ENCODE assay signal across 1 cellular context in the genomic region with DNA sequence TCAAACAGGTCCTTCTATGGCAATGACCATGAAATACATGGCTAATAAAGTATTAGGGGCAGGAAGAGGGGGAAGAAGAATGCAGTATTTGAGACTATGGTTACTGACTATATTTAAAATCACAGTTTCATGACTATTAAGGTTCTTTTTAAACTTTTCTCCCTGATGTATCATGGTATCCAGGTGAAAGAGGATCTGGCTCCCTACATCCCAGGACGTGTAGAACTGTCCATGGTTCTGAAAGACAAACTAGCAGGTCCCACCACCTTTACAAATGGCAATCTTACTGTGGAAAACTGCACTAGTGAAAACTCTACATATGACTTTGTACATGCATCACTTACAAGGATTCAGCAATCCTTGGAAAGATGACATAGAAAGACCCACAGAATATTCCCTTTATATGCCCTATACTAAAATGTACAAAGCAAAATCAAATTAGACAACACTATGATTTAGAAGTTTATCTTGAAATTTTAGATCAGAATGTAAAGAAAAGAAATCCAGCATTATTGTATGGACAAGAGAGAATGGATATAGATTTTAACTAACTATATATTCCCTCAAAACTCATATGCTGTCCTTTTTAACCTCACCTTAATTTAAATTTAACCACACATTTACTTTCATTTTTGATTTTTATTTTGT.
TF ChIP-seq lines count a peak whose summit lies in the region.

No MANE protein-coding gene starts in this region.

TF ChIP-seq in HepG2, 621 proteins besides CTCF, POLR2A, EP300 and RAD21 (continued from another document and continues in another):
- TF ChIP-seq, protein P1, sequence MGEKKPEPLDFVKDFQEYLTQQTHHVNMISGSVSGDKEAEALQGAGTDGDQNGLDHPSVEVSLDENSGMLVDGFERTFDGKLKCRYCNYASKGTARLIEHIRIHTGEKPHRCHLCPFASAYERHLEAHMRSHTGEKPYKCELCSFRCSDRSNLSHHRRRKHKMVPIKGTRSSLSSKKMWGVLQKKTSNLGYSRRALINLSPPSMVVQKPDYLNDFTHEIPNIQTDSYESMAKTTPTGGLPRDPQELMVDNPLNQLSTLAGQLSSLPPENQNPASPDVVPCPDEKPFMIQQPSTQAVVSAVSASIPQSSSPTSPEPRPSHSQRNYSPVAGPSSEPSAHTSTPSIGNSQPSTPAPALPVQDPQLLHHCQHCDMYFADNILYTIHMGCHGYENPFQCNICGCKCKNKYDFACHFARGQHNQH (CRISPR knock-in tag; IDR thresholded peaks at IDR 0.05) = no peak
- no peak for TF ChIP-seq SMAD9 (CRISPR knock-in tag; IDR thresholded peaks at IDR 0.05)
- TF ChIP-seq TBP (CRISPR knock-in tag; IDR thresholded peaks at IDR 0.05) = no peak
- peak; percentile 62; the same call in 1 of the 2 replicates for TF ChIP-seq MXD4 (CRISPR knock-in tag; IDR thresholded peaks at IDR 0.05)
- TF ChIP-seq SALL1 (CRISPR knock-in tag; IDR thresholded peaks at IDR 0.05) = no peak; the same call in 1 of the 2 replicates
- TF ChIP-seq GATAD2A (CRISPR knock-in tag; IDR thresholded peaks at IDR 0.05) = peak; percentile 58
- TF ChIP-seq TARDBP (CRISPR knock-in tag; IDR thresholded peaks at IDR 0.05) = no peak
- TF ChIP-seq, protein P2, sequence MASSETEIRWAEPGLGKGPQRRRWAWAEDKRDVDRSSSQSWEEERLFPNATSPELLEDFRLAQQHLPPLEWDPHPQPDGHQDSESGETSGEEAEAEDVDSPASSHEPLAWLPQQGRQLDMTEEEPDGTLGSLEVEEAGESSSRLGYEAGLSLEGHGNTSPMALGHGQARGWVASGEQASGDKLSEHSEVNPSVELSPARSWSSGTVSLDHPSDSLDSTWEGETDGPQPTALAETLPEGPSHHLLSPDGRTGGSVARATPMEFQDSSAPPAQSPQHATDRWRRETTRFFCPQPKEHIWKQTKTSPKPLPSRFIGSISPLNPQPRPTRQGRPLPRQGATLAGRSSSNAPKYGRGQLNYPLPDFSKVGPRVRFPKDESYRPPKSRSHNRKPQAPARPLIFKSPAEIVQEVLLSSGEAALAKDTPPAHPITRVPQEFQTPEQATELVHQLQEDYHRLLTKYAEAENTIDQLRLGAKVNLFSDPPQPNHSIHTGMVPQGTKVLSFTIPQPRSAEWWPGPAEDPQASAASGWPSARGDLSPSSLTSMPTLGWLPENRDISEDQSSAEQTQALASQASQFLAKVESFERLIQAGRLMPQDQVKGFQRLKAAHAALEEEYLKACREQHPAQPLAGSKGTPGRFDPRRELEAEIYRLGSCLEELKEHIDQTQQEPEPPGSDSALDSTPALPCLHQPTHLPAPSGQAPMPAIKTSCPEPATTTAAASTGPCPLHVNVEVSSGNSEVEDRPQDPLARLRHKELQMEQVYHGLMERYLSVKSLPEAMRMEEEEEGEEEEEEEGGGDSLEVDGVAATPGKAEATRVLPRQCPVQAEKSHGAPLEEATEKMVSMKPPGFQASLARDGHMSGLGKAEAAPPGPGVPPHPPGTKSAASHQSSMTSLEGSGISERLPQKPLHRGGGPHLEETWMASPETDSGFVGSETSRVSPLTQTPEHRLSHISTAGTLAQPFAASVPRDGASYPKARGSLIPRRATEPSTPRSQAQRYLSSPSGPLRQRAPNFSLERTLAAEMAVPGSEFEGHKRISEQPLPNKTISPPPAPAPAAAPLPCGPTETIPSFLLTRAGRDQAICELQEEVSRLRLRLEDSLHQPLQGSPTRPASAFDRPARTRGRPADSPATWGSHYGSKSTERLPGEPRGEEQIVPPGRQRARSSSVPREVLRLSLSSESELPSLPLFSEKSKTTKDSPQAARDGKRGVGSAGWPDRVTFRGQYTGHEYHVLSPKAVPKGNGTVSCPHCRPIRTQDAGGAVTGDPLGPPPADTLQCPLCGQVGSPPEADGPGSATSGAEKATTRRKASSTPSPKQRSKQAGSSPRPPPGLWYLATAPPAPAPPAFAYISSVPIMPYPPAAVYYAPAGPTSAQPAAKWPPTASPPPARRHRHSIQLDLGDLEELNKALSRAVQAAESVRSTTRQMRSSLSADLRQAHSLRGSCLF (CRISPR knock-in tag; IDR thresholded peaks at IDR 0.05; ENCODE audit: borderline replicate concordance) = 0 out of 2 replicates have a peak, but pooled peaks have one; percentile 70
- no peak for TF ChIP-seq XRCC5 (optimal IDR thresholded peaks at IDR 0.05; ENCODE audit: low read length)
- no peak for TF ChIP-seq MTA3 (CRISPR knock-in tag; IDR thresholded peaks at IDR 0.05)
- TF ChIP-seq NONO (IDR thresholded peaks at IDR 0.05) = no peak
- no peak for TF ChIP-seq NONO (CRISPR knock-in tag; conservative IDR thresholded peaks at IDR 0.05)
- no peak for TF ChIP-seq KDM6A (CRISPR knock-in tag; IDR thresholded peaks at IDR 0.05; ENCODE audit: low read depth)
- TF ChIP-seq, protein P3, sequence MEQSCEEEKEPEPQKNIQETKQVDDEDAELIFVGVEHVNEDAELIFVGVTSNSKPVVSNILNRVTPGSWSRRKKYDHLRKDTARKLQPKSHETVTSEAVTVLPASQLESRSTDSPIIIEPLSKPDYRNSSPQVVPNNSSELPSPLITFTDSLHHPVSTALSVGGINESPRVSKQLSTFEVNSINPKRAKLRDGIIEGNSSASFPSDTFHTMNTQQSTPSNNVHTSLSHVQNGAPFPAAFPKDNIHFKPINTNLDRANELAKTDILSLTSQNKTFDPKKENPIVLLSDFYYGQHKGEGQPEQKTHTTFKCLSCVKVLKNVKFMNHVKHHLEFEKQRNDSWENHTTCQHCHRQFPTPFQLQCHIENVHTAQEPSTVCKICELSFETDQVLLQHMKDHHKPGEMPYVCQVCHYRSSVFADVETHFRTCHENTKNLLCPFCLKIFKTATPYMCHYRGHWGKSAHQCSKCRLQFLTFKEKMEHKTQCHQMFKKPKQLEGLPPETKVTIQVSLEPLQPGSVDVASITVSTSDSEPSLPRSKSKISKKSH (CRISPR knock-in tag; IDR thresholded peaks at IDR 0.05; ENCODE audit: borderline replicate concordance) = no peak
- TF ChIP-seq CREB1 (IDR thresholded peaks at IDR 0.05) = no peak
- TF ChIP-seq CREB1 (CRISPR knock-in tag; IDR thresholded peaks at IDR 0.05) = no peak
- TF ChIP-seq ZNF75D (CRISPR knock-in tag; IDR thresholded peaks at IDR 0.05; ENCODE audit: borderline replicate concordance) = no peak
- no peak for TF ChIP-seq ASH2L (IDR thresholded peaks at IDR 0.05; ENCODE audit: insufficient read length, low read depth, low read length)
- TF ChIP-seq, protein P4, sequence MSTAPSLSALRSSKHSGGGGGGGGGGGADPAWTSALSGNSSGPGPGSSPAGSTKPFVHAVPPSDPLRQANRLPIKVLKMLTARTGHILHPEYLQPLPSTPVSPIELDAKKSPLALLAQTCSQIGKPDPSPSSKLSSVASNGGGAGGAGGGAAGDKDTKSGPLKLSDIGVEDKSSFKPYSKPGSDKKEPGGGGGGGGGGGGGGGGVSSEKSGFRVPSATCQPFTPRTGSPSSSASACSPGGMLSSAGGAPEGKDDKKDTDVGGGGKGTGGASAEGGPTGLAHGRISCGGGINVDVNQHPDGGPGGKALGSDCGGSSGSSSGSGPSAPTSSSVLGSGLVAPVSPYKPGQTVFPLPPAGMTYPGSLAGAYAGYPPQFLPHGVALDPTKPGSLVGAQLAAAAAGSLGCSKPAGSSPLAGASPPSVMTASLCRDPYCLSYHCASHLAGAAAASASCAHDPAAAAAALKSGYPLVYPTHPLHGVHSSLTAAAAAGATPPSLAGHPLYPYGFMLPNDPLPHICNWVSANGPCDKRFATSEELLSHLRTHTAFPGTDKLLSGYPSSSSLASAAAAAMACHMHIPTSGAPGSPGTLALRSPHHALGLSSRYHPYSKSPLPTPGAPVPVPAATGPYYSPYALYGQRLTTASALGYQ (CRISPR knock-in tag; IDR thresholded peaks at IDR 0.05) = no peak
- TF ChIP-seq, protein P5, sequence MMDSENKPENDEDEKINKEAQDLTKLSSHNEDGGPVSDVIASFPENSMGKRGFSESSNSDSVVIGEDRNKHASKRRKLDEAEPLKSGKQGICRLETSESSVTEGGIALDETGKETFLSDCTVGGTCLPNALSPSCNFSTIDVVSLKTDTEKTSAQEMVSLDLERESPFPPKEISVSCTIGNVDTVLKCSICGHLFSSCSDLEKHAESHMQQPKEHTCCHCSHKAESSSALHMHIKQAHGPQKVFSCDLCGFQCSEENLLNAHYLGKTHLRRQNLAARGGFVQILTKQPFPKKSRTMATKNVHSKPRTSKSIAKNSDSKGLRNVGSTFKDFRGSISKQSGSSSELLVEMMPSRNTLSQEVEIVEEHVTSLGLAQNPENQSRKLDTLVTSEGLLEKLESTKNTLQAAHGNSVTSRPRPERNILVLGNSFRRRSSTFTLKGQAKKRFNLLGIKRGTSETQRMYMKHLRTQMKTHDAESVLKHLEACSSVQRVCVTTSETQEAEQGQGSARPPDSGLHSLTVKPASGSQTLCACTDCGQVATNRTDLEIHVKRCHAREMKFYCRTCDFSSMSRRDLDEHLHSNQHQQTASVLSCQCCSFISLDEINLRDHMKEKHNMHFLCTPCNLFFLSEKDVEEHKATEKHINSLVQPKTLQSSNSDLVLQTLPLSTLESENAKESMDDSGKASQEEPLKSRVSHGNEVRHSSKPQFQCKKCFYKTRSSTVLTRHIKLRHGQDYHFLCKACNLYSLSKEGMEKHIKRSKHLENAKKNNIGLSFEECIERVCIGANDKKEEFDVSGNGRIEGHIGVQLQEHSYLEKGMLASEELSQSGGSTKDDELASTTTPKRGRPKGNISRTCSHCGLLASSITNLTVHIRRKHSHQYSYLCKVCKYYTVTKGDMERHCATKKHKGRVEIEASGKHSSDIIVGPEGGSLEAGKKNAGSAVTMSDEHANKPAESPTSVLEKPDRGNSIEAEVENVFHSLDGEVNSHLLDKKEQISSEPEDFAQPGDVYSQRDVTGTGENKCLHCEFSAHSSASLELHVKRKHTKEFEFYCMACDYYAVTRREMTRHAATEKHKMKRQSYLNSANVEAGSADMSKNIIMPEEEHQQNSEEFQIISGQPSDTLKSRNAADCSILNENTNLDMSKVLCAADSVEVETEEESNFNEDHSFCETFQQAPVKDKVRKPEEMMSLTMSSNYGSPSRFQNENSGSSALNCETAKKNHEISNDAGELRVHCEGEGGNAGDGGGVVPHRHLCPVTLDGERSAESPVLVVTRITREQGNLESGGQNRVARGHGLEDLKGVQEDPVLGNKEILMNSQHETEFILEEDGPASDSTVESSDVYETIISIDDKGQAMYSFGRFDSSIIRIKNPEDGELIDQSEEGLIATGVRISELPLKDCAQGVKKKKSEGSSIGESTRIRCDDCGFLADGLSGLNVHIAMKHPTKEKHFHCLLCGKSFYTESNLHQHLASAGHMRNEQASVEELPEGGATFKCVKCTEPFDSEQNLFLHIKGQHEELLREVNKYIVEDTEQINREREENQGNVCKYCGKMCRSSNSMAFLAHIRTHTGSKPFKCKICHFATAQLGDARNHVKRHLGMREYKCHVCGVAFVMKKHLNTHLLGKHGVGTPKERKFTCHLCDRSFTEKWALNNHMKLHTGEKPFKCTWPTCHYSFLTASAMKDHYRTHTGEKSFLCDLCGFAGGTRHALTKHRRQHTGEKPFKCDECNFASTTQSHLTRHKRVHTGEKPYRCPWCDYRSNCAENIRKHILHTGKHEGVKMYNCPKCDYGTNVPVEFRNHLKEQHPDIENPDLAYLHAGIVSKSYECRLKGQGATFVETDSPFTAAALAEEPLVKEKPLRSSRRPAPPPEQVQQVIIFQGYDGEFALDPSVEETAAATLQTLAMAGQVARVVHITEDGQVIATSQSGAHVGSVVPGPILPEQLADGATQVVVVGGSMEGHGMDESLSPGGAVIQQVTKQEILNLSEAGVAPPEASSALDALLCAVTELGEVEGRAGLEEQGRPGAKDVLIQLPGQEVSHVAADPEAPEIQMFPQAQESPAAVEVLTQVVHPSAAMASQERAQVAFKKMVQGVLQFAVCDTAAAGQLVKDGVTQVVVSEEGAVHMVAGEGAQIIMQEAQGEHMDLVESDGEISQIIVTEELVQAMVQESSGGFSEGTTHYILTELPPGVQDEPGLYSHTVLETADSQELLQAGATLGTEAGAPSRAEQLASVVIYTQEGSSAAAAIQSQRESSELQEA (CRISPR knock-in tag; IDR thresholded peaks at IDR 0.05; ENCODE audit: not compliant biosample characterization) = no peak
- no peak for TF ChIP-seq ZNF180 (CRISPR knock-in tag; IDR thresholded peaks at IDR 0.05; ENCODE audit: borderline replicate concordance, low read depth)
- no peak for TF ChIP-seq ETV5 (CRISPR knock-in tag; IDR thresholded peaks at IDR 0.05; ENCODE audit: borderline replicate concordance)
- no peak for TF ChIP-seq CEBPG (CRISPR knock-in tag; IDR thresholded peaks at IDR 0.05)
- no peak for TF ChIP-seq FOXO1 (CRISPR knock-in tag; IDR thresholded peaks at IDR 0.05)
- peak; percentile 84; the same call in 1 of the 2 replicates for TF ChIP-seq ZFP36L2 (CRISPR knock-in tag; IDR thresholded peaks at IDR 0.05)
- no peak for TF ChIP-seq ZNF775 (CRISPR knock-in tag; IDR thresholded peaks at IDR 0.05; ENCODE audit: borderline replicate concordance)
- no peak for TF ChIP-seq ZNF563 (CRISPR knock-in tag; IDR thresholded peaks at IDR 0.05)
- TF ChIP-seq, protein P6, sequence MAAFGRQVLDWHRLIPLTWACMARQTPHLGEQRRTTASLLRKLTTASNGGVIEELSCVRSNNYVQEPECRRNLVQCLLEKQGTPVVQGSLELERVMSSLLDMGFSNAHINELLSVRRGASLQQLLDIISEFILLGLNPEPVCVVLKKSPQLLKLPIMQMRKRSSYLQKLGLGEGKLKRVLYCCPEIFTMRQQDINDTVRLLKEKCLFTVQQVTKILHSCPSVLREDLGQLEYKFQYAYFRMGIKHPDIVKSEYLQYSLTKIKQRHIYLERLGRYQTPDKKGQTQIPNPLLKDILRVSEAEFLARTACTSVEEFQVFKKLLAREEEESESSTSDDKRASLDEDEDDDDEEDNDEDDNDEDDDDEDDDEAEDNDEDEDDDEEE (CRISPR knock-in tag; IDR thresholded peaks at IDR 0.05) = no peak
- TF ChIP-seq, protein P7, sequence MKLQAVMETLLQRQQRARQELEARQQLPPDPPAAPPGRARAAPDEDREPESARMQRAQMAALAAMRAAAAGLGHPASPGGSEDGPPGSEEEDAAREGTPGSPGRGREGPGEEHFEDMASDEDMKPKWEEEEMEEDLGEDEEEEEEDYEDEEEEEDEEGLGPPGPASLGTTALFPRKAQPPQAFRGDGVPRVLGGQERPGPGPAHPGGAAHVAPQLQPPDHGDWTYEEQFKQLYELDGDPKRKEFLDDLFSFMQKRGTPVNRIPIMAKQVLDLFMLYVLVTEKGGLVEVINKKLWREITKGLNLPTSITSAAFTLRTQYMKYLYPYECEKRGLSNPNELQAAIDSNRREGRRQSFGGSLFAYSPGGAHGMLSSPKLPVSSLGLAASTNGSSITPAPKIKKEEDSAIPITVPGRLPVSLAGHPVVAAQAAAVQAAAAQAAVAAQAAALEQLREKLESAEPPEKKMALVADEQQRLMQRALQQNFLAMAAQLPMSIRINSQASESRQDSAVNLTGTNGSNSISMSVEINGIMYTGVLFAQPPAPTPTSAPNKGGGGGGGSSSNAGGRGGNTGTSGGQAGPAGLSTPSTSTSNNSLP (IDR thresholded peaks at IDR 0.05; ENCODE audit: low read depth, low read length) = no peak
- no peak for TF ChIP-seq ZNF124 (CRISPR knock-in tag; IDR thresholded peaks at IDR 0.05)
- TF ChIP-seq ARNT2 (CRISPR knock-in tag; IDR thresholded peaks at IDR 0.05; ENCODE audit: low read depth) = no peak
- TF ChIP-seq MXI1 (IDR thresholded peaks at IDR 0.05; ENCODE audit: borderline replicate concordance, low read depth, low read length) = no peak
- TF ChIP-seq RELA (CRISPR knock-in tag; IDR thresholded peaks at IDR 0.05) = no peak
- TF ChIP-seq SP5 (CRISPR knock-in tag; IDR thresholded peaks at IDR 0.05; ENCODE audit: borderline replicate concordance, low read depth) = no peak
